Comparison of ENCODE assay signal across 12 cellular contexts in the genomic region with DNA sequence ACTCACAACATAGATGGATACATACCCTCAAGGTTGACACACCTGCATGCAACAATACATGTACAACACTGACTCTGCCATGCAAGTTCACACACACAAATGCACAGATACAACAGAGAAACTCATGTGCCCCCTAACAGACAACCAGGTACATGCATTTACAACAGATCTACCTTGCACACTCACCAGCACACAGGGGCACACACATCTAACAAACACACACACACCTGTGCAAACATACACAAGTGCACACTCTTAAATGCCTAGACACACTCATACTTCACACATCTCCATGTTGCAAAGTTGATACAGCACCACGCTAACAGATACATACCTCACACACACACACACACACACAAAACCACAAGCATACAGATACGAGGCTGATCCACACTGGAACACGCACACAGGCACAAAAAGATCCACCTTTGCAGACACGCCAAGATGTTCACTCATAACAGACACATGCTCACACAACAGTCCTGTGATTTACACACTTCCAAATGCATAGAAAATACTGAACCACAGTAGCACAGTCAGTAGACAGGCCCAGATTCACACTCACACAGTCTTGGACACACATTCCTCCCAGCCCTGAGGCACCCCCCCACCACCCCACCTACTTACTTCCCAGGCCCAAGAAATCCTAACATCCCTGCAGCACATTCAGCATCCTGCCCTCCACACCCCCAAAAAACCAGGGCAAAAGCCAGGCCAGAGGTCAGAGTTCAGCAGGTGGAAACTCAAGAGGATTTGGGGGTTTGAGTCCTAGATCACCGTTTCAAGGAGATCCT. TPM values are rescaled to one million over a fixed set of nuclear protein-coding genes. Genes with fewer than 3 reads are reported as not detected.
A peak's percentile ranks its signal among the peaks of the same experiment; 100 is the strongest.
DNase-seq lines count a peak whose midpoint lies in the region; ATAC-seq and TF ChIP-seq lines count a peak whose summit lies in the region.
"Had no signal": no experiment of that assay in that cellular context is flagged by ENCODE, and none has a peak within 500 bp of the region (broad histone marks: within the 10 kb centered on the region; RNA-seq: fewer than 3 reads in every experiment).

No MANE protein-coding gene starts in this region.

- peak overlapping the region; percentile 20 for H3K27ac Mint-ChIP-seq in activated CD8-positive, alpha-beta T cell treated with anti-CD3 and anti-CD28 coated beads, Interleukin-2, amount 10 ng/mL, durations not matched to agents 7 days and 5 days

- peaks cover 22% of the 10 kb centered on the region for H3K27me3 ChIP-seq in H7 (ENCODE audit: control insufficient read depth, insufficient read depth, low read length)
- H3K27me3 ChIP-seq in gastrocnemius medialis = peaks cover 17 to 30% (median 18%) of the 10 kb centered on the region in 3 donors
- H3K27me3 ChIP-seq: testis had no signal

- H3K27me3 Mint-ChIP-seq in activated CD8-positive, alpha-beta T cell treated with anti-CD3 and anti-CD28 coated beads, Interleukin-2, amount 10 ng/mL, durations not matched to agents 7 days and 5 days (ENCODE audit: low read depth) = peaks cover 9% of the 10 kb centered on the region

- peaks cover 27% of the 10 kb centered on the region for H3K4me1 Mint-ChIP-seq in activated CD8-positive, alpha-beta T cell treated with anti-CD3 and anti-CD28 coated beads, Interleukin-2, amount 10 ng/mL, durations not matched to agents 7 days and 5 days (ENCODE audit: low read depth)

- H3K36me3 Mint-ChIP-seq in activated CD8-positive, alpha-beta T cell treated with anti-CD3 and anti-CD28 coated beads, Interleukin-2, amount 10 ng/mL, durations not matched to agents 7 days and 5 days (ENCODE audit: low read depth) = peaks cover 16% of the 10 kb centered on the region

- no peak for TF ChIP-seq POLR2A in gastrocnemius medialis (IDR thresholded peaks at IDR 0.05)

- no peak for TF ChIP-seq CTCF in gastrocnemius medialis (IDR thresholded peaks at IDR 0.05 in 4 of 5, conservative IDR thresholded peaks at IDR 0.05 in 1 of 5)

- in situ Hi-C loops in gastrocnemius medialis (cut with MboI; ENCODE audit: low sequenced_read_pairs in 4 of 4) = no loop called here

- no peaks in the 10 kb centered on the region for H3K4me1 ChIP-seq in mesodermal cell (ENCODE audit: control insufficient read depth, insufficient read depth, low read length, poor library complexity, severe bottlenecking)
- no peaks in the 10 kb centered on the region for H3K4me1 ChIP-seq in gastrocnemius medialis
- H3K4me1 ChIP-seq: testis had no signal

- H3K9me3 ChIP-seq in mesodermal cell (ENCODE audit: control insufficient read depth, low read length) = no peaks in the 10 kb centered on the region
- H3K9me3 ChIP-seq in gastrocnemius medialis = no peaks in the 10 kb centered on the region
- H3K9me3 ChIP-seq: testis had no signal

- H3K27ac ChIP-seq in mesodermal cell (ENCODE audit: low read depth, low read length, severe bottlenecking) (no peak overlapping the region), gastrocnemius medialis (no peak overlapping the region)
- H3K27ac ChIP-seq: testis had no signal

- DNase-seq in AG20443 (ENCODE audit: low spot score) (peak; percentile 8), H7 (no peak), gastrocnemius medialis (no peak), NOMO-1 treated with dmso at 0.1 percent for 144 hours (lab: John Stamatoyannopoulos, UW; ENCODE audit: unreplicated experiment) (no peak)
- no peak for DNase-seq in activated CD8-positive, alpha-beta T cell treated with anti-CD3 and anti-CD28 coated beads, Interleukin-2, amount 10 ng/mL, durations not matched to agents 7 days and 5 days
- DNase-seq: KG1, midbrain, NCI-H526 treated with DMSO at 0.1 percent for 48 hours, testis had no signal

- H3K4me3 ChIP-seq in H7 (ENCODE audit: insufficient read depth, low read depth, low read length) (peak overlapping the region; percentile 79), mesodermal cell (ENCODE audit: extremely low read depth, insufficient read depth, low read length, poor library complexity, severe bottlenecking) (peak overlapping the region; percentile 52), gastrocnemius medialis (no peak overlapping the region)

- 82 to 85% methylated on average over 5 of the region's 5 CpGs for WGBS in mesodermal cell (ENCODE audit: insufficient coverage in 2 of 2), 2 experiments

- no peaks in the 10 kb centered on the region for H3K9me3 Mint-ChIP-seq in activated CD8-positive, alpha-beta T cell treated with anti-CD3 and anti-CD28 coated beads, Interleukin-2, amount 10 ng/mL, durations not matched to agents 7 days and 5 days (ENCODE audit: insufficient read depth)

- no peaks in the 10 kb centered on the region for H3K36me3 ChIP-seq in H7 (replicated peaks; ENCODE audit: control insufficient read depth, insufficient read depth, low read length)
- no peaks in the 10 kb centered on the region for H3K36me3 ChIP-seq in mesodermal cell (ENCODE audit: control insufficient read depth, insufficient read depth, low read length)
- H3K36me3 ChIP-seq in gastrocnemius medialis = no peaks in the 10 kb centered on the region

- ATAC-seq in activated CD8-positive, alpha-beta T cell treated with anti-CD3 and anti-CD28 coated beads, Interleukin-2, amount 10 ng/mL, durations not matched to agents 7 days and 5 days = no peak
- ATAC-seq in gastrocnemius medialis (no peak), HG03039 (IDR thresholded peaks at IDR 0.05; ENCODE audit: unreplicated experiment) (no peak), HG03095 (IDR thresholded peaks at IDR 0.05; ENCODE audit: unreplicated experiment) (no peak)

- POLR2A ChIA-PET in activated CD8-positive, alpha-beta T cell treated with anti-CD3 and anti-CD28 coated beads, Interleukin-2, amount 10 ng/mL, durations not matched to agents 7 days and 5 days (lab: Charles Lee) = no interaction called here

- intact Hi-C loops in gastrocnemius medialis (cut with DNase I; ENCODE audit: low total_unique reads) = no loop called here

- CTCF ChIA-PET in activated CD8-positive, alpha-beta T cell treated with anti-CD3 and anti-CD28 coated beads, Interleukin-2, amount 10 ng/mL, durations not matched to agents 7 days and 5 days (lab: Charles Lee) = no interaction called here

- peak overlapping the region; percentile 75 for H3K4me3 Mint-ChIP-seq in activated CD8-positive, alpha-beta T cell treated with anti-CD3 and anti-CD28 coated beads, Interleukin-2, amount 10 ng/mL, durations not matched to agents 7 days and 5 days

RNA-seq across cellular contexts. Expression of gene LRFN1, which starts 1.4 kb away (rescaled TPM):
- 1.9 and 2.4 TPM in 2 replicates for total RNA-seq in H7 (2014; rRNA removed; shearing (Covaris generic))
- total RNA-seq in activated CD8-positive, alpha-beta T cell treated with anti-CD3 and anti-CD28 coated beads, Interleukin-2, amount 10 ng/mL, durations not matched to agents 7 days and 5 days = 1 to 10 TPM; 8.0 to 8.3 TPM
- polyA plus RNA-seq in mesodermal cell (2013, experiment 1 of 2) = 3.8 TPM
- 3.3 TPM for polyA plus RNA-seq in mesodermal cell (2013, experiment 2 of 2)
- under 1 TPM in 1 of 4 donors, not detected in 3; 0.26 TPM for total RNA-seq in gastrocnemius medialis

RNA-seq across cellular contexts. Expression of gene GMFG, which starts 16.5 kb away (rescaled TPM):
- 0.63 TPM in 1 of 2 replicates, not detected in the other for total RNA-seq in H7 (2014; rRNA removed; shearing (Covaris generic))
- total RNA-seq in activated CD8-positive, alpha-beta T cell treated with anti-CD3 and anti-CD28 coated beads, Interleukin-2, amount 10 ng/mL, durations not matched to agents 7 days and 5 days = 100 to 1,000 TPM; 471 to 482 TPM
- 31.0 TPM for polyA plus RNA-seq in mesodermal cell (2013, experiment 1 of 2)
- polyA plus RNA-seq in mesodermal cell (2013, experiment 2 of 2) = 25.4 TPM
- 1 to 10 TPM; 2.3 to 5.4 (median 3.7) TPM for total RNA-seq in gastrocnemius medialis

RNA-seq across cellular contexts. Expression of gene SAMD4B, which starts 22.9 kb away (rescaled TPM):
- total RNA-seq in H7 (2014; rRNA removed; shearing (Covaris generic)) = 113 and 122 TPM in 2 replicates
- 10 to 100 TPM; 43.7 to 44.5 TPM for total RNA-seq in activated CD8-positive, alpha-beta T cell treated with anti-CD3 and anti-CD28 coated beads, Interleukin-2, amount 10 ng/mL, durations not matched to agents 7 days and 5 days
- polyA plus RNA-seq in mesodermal cell (2013, experiment 1 of 2) = 128 TPM
- polyA plus RNA-seq in mesodermal cell (2013, experiment 2 of 2) = 95.1 TPM
- 10 to 100 TPM; 30.9 to 63.7 (median 59.2) TPM for total RNA-seq in gastrocnemius medialis

RNA-seq across cellular contexts. Expression of gene IFNL1, which starts 23.1 kb away (rescaled TPM):
- not detected in 2 replicates for total RNA-seq in H7 (2014; rRNA removed; shearing (Covaris generic))
- total RNA-seq in activated CD8-positive, alpha-beta T cell treated with anti-CD3 and anti-CD28 coated beads, Interleukin-2, amount 10 ng/mL, durations not matched to agents 7 days and 5 days = under 1 TPM in 1 of 2 experiments, not detected in 1; 0.29 TPM
- polyA plus RNA-seq in mesodermal cell (2013, experiment 1 of 2) = not detected
- not detected for polyA plus RNA-seq in mesodermal cell (2013, experiment 2 of 2)
- total RNA-seq in gastrocnemius medialis = not detected
- total RNA-seq: testis had no signal

RNA-seq across cellular contexts. Expression of gene IFNL2, which starts 51.1 kb away (rescaled TPM):
- not detected in 2 replicates for total RNA-seq in H7 (2014; rRNA removed; shearing (Covaris generic))
- not detected for total RNA-seq in activated CD8-positive, alpha-beta T cell treated with anti-CD3 and anti-CD28 coated beads, Interleukin-2, amount 10 ng/mL, durations not matched to agents 7 days and 5 days
- polyA plus RNA-seq in mesodermal cell (2013, experiment 1 of 2) = not detected
- not detected for polyA plus RNA-seq in mesodermal cell (2013, experiment 2 of 2)
- total RNA-seq in gastrocnemius medialis = not detected

Comparison
In these comparisons a context has a peak if more than half of its experiments do, and no peak if none do; other contexts are left out.
1. H3K4me3 ChIP-seq: peak in H7 (single experiment) and mesodermal cell (single experiment); none in gastrocnemius medialis (0 of 4).
2. RNA of gene GMFG, which starts 16.5 kb away (total RNA-seq): 471 to 482 TPM in activated CD8-positive, alpha-beta T cell treated with anti-CD3 and anti-CD28 coated beads, Interleukin-2, amount 10 ng/mL, durations not matched to agents 7 days and 5 days; 2.3 to 5.4 TPM in gastrocnemius medialis and 0.63 TPM in H7; every median in the first group is over 10 times any median in the second.